Comparison of ENCODE assay signal across 1 cellular context in the genomic region with DNA sequence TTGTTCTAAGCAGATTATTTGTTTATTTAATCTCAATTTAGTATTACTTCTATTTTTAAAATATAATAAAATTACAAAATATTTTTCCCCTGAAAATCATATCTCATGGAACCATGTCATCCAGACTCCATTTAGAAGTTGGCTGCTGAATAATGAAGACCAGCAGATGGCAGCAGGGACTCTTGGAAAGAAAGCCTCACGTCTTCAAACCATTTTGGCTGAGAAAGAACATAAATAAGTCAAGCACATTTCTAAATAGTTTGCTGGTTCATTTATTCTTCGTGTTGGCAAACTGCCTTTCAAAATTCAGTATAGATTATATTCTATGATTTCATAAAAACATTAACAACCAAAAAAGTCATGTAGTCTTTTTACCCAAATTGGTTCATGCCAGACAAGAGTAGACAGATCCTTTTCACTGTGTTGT.
TF ChIP-seq lines count a peak whose summit lies in the region.

No MANE protein-coding gene starts in this region.

TF ChIP-seq in H1, 55 proteins besides CTCF, POLR2A, EP300 and RAD21:
- no peak for TF ChIP-seq USF2 (IDR thresholded peaks at IDR 0.05; ENCODE audit: low read length)
- TF ChIP-seq ATF2 (IDR thresholded peaks at IDR 0.05; ENCODE audit: low read length) = no peak
- TF ChIP-seq YY1 (IDR thresholded peaks at IDR 0.05; ENCODE audit: low read depth, low read length) = 0 out of 2 replicates have a peak, but pooled peaks have one; percentile 27
- TF ChIP-seq SIRT6 (IDR thresholded peaks at IDR 0.05; ENCODE audit: low read length) = no peak
- no peak for TF ChIP-seq JUN (IDR thresholded peaks at IDR 0.05; ENCODE audit: low read depth, low read length)
- no peak for TF ChIP-seq HDAC6 (IDR thresholded peaks at IDR 0.05; ENCODE audit: low read depth, low read length)
- no peak for TF ChIP-seq GABPA (IDR thresholded peaks at IDR 0.05; ENCODE audit: borderline replicate concordance, insufficient read depth, low read length)
TF ChIP-seq in H1: peak in this region for 1.
